11 cellular contexts compared by ENCODE assay signal in genomic region chr5:122492675-122493074, GRCh38.
DNase-seq lines count a peak whose midpoint lies in the region; ATAC-seq and TF ChIP-seq lines count a peak whose summit lies in the region.
"Had no signal": no experiment of that assay in that cellular context is flagged by ENCODE, and none has a peak within 500 bp of the region (broad histone marks: within the 10 kb centered on the region; RNA-seq: fewer than 3 reads in every experiment).

No MANE protein-coding gene starts in this region.

- H3K36me3 ChIP-seq in brain microvascular endothelial cell (replicated peaks), result no peaks in the 10 kb centered on the region
- H3K36me3 ChIP-seq: neutrophil had no signal

- ATAC-seq in GM18873 (IDR thresholded peaks at IDR 0.05; ENCODE audit: low FRiP score, unreplicated experiment), result no peak

- in situ Hi-C loops in brain microvascular endothelial cell (cut with HindIII; ENCODE audit: low pct_ligation_motif_present, low sequenced_read_pairs), result no loop called here

- H3K27me3 ChIP-seq in brain microvascular endothelial cell (replicated peaks), result no peaks in the 10 kb centered on the region
- H3K27me3 ChIP-seq: neutrophil had no signal

- TF ChIP-seq CTCF in brain microvascular endothelial cell (IDR thresholded peaks at IDR 0.05; ENCODE audit: low read depth, low read length, missing control alignments) (peak; percentile 46), retinal pigment epithelial cell (conservative IDR thresholded peaks at IDR 0.05; ENCODE audit: low read depth, low read length) (peak; percentile 34)

- DNase-seq in DMS53 (lab: John Stamatoyannopoulos, UW) (peak; percentile 48), DMS53 treated with DMSO at 0.1 percent for 48 hours (lab: John Stamatoyannopoulos, UW; ENCODE audit: unreplicated experiment) (no peak), NAMALWA (ENCODE audit: low spot score) (peak; percentile 55), brain microvascular endothelial cell (peak; percentile 14), retinal pigment epithelial cell (ENCODE audit: low read depth) (no peak), activated gamma-delta T cell (lab: John Stamatoyannopoulos, UW) (no peak), medulla oblongata (ENCODE audit: extremely low spot score) (no peak)
- DNase-seq: 8988T; activated CD4-positive, alpha-beta T cell treated with anti-CD3 and anti-CD28 coated beads, Interleukin-2, amount 50 U/mL, for 48 hours had no signal

- H3K27ac ChIP-seq in brain microvascular endothelial cell, result no peak overlapping the region
- H3K27ac ChIP-seq: neutrophil had no signal

- H3K4me3 ChIP-seq in brain microvascular endothelial cell (ENCODE audit: low read depth, low read length), result no peak overlapping the region
- H3K4me3 ChIP-seq in retinal pigment epithelial cell (ENCODE audit: low read length), result no peak overlapping the region

Comparison
In these comparisons a context has a peak if more than half of its experiments do, and no peak if none do; other contexts are left out.
1. DNase-seq: peak in DMS53 (single experiment), NAMALWA (single experiment) and brain microvascular endothelial cell (single experiment); none in DMS53 treated with DMSO at 0.1 percent for 48 hours (single experiment), retinal pigment epithelial cell (single experiment), activated gamma-delta T cell (single experiment) and medulla oblongata (single experiment).